In genomic region chr15:99019558-99020540, GRCh38 we compare ENCODE assay signal across 13 cellular contexts. TPM values are rescaled to one million over a fixed set of nuclear protein-coding genes. Genes with fewer than 3 reads are reported as not detected.
DNase-seq lines count a peak whose midpoint lies in the region; ATAC-seq and TF ChIP-seq lines count a peak whose summit lies in the region.
"Had no signal": no experiment of that assay in that cellular context is flagged by ENCODE, and none has a peak within 500 bp of the region (broad histone marks: within the 10 kb centered on the region; RNA-seq: fewer than 3 reads in every experiment).

No MANE protein-coding gene starts in this region.

- no peak overlapping the region for H2BK5ac ChIP-seq in mesenchymal stem cell (ENCODE audit: low read depth, low read length, poor library complexity, severe bottlenecking)

- no peak overlapping the region for H3K4me2 ChIP-seq in mesenchymal stem cell (ENCODE audit: low read length, poor library complexity, severe bottlenecking)

- H3K14ac ChIP-seq in mesenchymal stem cell (ENCODE audit: low read length in 2 of 2), result no peak overlapping the region

- H3K9me3 ChIP-seq in mesenchymal stem cell (ENCODE audit: control insufficient read depth, low read length) (no peaks in the 10 kb centered on the region), tibial nerve (no peaks in the 10 kb centered on the region)
- H3K9me3 ChIP-seq: Caco-2, thyroid gland had no signal

- 57% methylated on average over 11 of the region's 15 CpGs for WGBS in mesenchymal stem cell
- 74 to 78% methylated on average over 15 of the region's 15 CpGs for WGBS in tibial nerve, 2 donors

- H3K18ac ChIP-seq in mesenchymal stem cell (ENCODE audit: low read depth in 1 of 2, low read length in 2 of 2), result no peak overlapping the region

- H2AFZ ChIP-seq in mesenchymal stem cell (ENCODE audit: low read depth, low read length), result no peak overlapping the region

- H3K23ac ChIP-seq in mesenchymal stem cell (ENCODE audit: low read length in 2 of 2), result no peak overlapping the region

- peaks cover 0 to 29% of the 10 kb centered on the region in 2 experiments for H3K27me3 ChIP-seq in mesenchymal stem cell (ENCODE audit: control insufficient read depth in 1 of 2, insufficient read depth in 1 of 2, low read length in 2 of 2)
- H3K27me3 ChIP-seq in tibial nerve, result peaks cover 0 to 9% of the 10 kb centered on the region in 2 donors
- H3K27me3 ChIP-seq: thyroid gland had no signal

- no peak overlapping the region for H2BK15ac ChIP-seq in mesenchymal stem cell (ENCODE audit: low read depth, poor library complexity, severe bottlenecking)

- DNase-seq in COLO829 (ENCODE audit: low spot score), result peak; percentile 88
- peak; percentile 35 for DNase-seq in MV-4-11 (lab: John Stamatoyannopoulos, UW)
- DNase-seq in dedifferentiated amniotic fluid mesenchymal stem cell (ENCODE audit: extremely low spot score), result peak; percentile 61
- DNase-seq in mesenchymal stem cell, result peak; percentile 75
- no peak for DNase-seq in tibial nerve (ENCODE audit: low spot score in 2 of 2)
- no peak for DNase-seq in activated CD4-positive, alpha-beta T cell treated with anti-CD3 and anti-CD28 coated beads for 48 hours
- no peak for DNase-seq in activated T-cell treated with anti-CD3 and anti-CD28 coated beads, Interleukin-2, amount 50 U/mL, for 1 hour
- DNase-seq: activated T-cell treated with anti-CD3 and anti-CD28 coated beads for 4 hours, Caco-2, thyroid gland had no signal

- H4K8ac ChIP-seq in mesenchymal stem cell (ENCODE audit: low read length), result no peak overlapping the region

- no peak for TF ChIP-seq CTCF in tibial nerve (IDR thresholded peaks at IDR 0.05)

- no peak overlapping the region for H2BK12ac ChIP-seq in mesenchymal stem cell (ENCODE audit: low read length in 2 of 2)

- no peak overlapping the region for H2BK120ac ChIP-seq in mesenchymal stem cell (ENCODE audit: low read depth, low read length)

- H3K4me3 ChIP-seq in mesenchymal stem cell (ENCODE audit: insufficient read depth in 1 of 2, low read depth in 1 of 2, low read length in 2 of 2) (no peak overlapping the region), tibial nerve (no peak overlapping the region)
- H3K4me3 ChIP-seq: lung, thyroid gland had no signal

- H3K4ac ChIP-seq in mesenchymal stem cell (ENCODE audit: low read depth in 1 of 2, low read length in 2 of 2), result no peak overlapping the region

- no peak for ATAC-seq in HG03280 (IDR thresholded peaks at IDR 0.05; ENCODE audit: unreplicated experiment)

- no peak for TF ChIP-seq POLR2A in tibial nerve (IDR thresholded peaks at IDR 0.05)

- no peak overlapping the region for H3K9ac ChIP-seq in mesenchymal stem cell (ENCODE audit: low read length)

- H3K36me3 ChIP-seq in mesenchymal stem cell (ENCODE audit: control insufficient read depth in 1 of 2, insufficient read depth in 2 of 2, low read depth in 1 of 2, low read length in 2 of 2) (no peaks in the 10 kb centered on the region), tibial nerve (no peaks in the 10 kb centered on the region)
- H3K36me3 ChIP-seq: thyroid gland had no signal

- no peak for TF ChIP-seq EP300 in tibial nerve (IDR thresholded peaks at IDR 0.05)

- H3K27ac ChIP-seq in mesenchymal stem cell (ENCODE audit: low read length, poor library complexity, severe bottlenecking) (no peak overlapping the region), tibial nerve (no peak overlapping the region)
- H3K27ac ChIP-seq: thyroid gland had no signal

- H3K79me1 ChIP-seq in mesenchymal stem cell (replicated peaks; ENCODE audit: low read length, poor library complexity, severe bottlenecking), result no peaks in the 10 kb centered on the region

- H4K91ac ChIP-seq in mesenchymal stem cell (ENCODE audit: low read length), result no peak overlapping the region

- H3K4me1 ChIP-seq in mesenchymal stem cell (ENCODE audit: control insufficient read depth, insufficient read depth, low read depth, low read length) (peaks cover 8% of the 10 kb centered on the region), tibial nerve (peaks cover 0 to 13% (median 6%) of the 10 kb centered on the region in 4 donors)
- H3K4me1 ChIP-seq: Caco-2 had no signal

- H2AK5ac ChIP-seq in mesenchymal stem cell (ENCODE audit: low read length, severe bottlenecking), result no peak overlapping the region

RNA-seq across cellular contexts. Expression of gene PGPEP1L, which starts 12.3 kb away (rescaled TPM):
- polyA plus RNA-seq in mesenchymal stem cell (2013, experiment 1 of 2), result not detected
- not detected for polyA plus RNA-seq in mesenchymal stem cell (2013, experiment 2 of 2)
- total RNA-seq in tibial nerve, result not detected
- total RNA-seq: Caco-2, frontal cortex, thyroid gland had no signal
- polyA plus RNA-seq: lung had no signal

Comparison
In these comparisons a context has a peak if more than half of its experiments do, and no peak if none do; other contexts are left out.
1. DNase-seq: peak in COLO829 (single experiment), MV-4-11 (single experiment), dedifferentiated amniotic fluid mesenchymal stem cell (single experiment) and mesenchymal stem cell (single experiment); none in tibial nerve (0 of 2), activated CD4-positive, alpha-beta T cell treated with anti-CD3 and anti-CD28 coated beads for 48 hours (single experiment) and activated T-cell treated with anti-CD3 and anti-CD28 coated beads, Interleukin-2, amount 50 U/mL, for 1 hour (single experiment).